Comparison of ENCODE assay signal across 24 cellular contexts in the genomic region with DNA sequence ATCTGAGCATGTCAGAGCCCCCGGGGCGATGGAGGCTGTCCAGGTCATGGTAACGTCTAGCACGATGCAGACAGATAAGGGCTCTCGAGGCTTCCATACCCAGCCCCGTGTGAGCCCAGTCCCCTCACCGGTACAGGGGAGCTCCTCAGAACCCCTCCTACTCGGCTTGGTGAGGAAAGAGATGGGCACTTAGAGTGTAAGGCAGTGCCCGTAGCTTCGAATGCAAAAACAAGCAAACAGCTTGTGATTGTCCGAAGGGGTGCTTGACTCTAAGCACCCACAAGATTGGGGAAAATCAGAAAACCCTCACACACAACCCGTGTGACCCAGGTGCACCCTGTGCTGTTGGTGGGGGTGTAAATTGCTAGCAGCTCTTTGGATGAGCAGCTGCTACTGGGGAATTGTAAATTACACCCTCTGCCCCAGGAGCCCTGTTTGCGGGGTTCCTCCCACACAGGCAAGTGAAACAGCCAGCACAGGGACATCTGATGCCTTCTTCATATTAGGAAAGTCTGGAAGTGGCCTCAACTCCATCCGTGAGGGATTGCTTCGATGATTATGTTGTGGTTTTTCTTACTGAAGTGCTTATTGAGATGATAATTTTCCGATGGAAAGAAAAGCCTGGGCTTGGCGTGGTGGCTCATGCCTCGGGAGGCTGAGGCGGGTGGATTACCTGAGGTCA. TPM values are rescaled to one million over a fixed set of nuclear protein-coding genes. Genes with fewer than 3 reads are reported as not detected.
DNase-seq lines count a peak whose midpoint lies in the region; ATAC-seq and TF ChIP-seq lines count a peak whose summit lies in the region.
"Had no signal": no experiment of that assay in that cellular context is flagged by ENCODE, and none has a peak within 500 bp of the region (broad histone marks: within the 10 kb centered on the region; RNA-seq: fewer than 3 reads in every experiment).

No MANE protein-coding gene starts in this region.

- TF ChIP-seq POLR2A in HCT116 (IDR thresholded peaks at IDR 0.05; ENCODE audit: borderline replicate concordance, extremely low read depth, insufficient read depth, insufficient read length) = no peak

- H3K9me3 Mint-ChIP-seq in CD4-positive, alpha-beta T cell = no peaks in the 10 kb centered on the region
- H3K9me3 Mint-ChIP-seq in brain (peaks cover 0 to 13% (median 7%) of the 10 kb centered on the region in 5 experiments), nephron progenitor cell (peaks cover 11% of the 10 kb centered on the region)
- H3K9me3 Mint-ChIP-seq: activated CD4-positive, alpha-beta T cell treated with anti-CD3 and anti-CD28 coated beads, Interleukin-2, amount 10 ng/mL, durations not matched to agents 7 days and 5 days; activated naive CD8-positive, alpha-beta T cell treated with anti-CD3 and anti-CD28 coated beads, Interleukin-2, amount 50 U/mL, for 24 hours; activated T-helper 2 cell treated with anti-CD3 and anti-CD28 coated beads, Interferon-gamma antibody, Interleukin-2, Interleukin-4, amounts not matched to agents 10 μg/mL and 5 μg/mL and 100 μg/mL, durations not matched to agents 14 hours and 24 hours and 36 hours had no signal

- RAD21 ChIA-PET in HCT116 (lab: Charles Lee; ENCODE audit: low non-redundant PET in 1 of 2, low total read pairs in 2 of 2, uncharacterized antibody in 2 of 2, unreplicated experiment in 2 of 2) = no interaction called here

- H2AFZ ChIP-seq in HCT116 (ENCODE audit: low read depth, low read length, poor library complexity, severe bottlenecking) = no peak overlapping the region

- intact Hi-C loops in CD4-positive, alpha-beta T cell (cut with DNase I, micrococcal nuclease) = loop anchor here in 1 of 2 experiments (10.0 kb wide), 2 partner anchors 402 to 472 kb away; a partner anchor contains a TSS
- intact Hi-C loops in HCT116 (cut with micrococcal nuclease) (no loop called here), Right ventricle myocardium inferior (cut with DNase I) (no loop called here)

- peaks cover 11 to 13% of the 10 kb centered on the region in 2 experiments; a peak in 2 of 4 replicates for H3K36me3 ChIP-seq in HCT116 (ENCODE audit: control insufficient read depth in 1 of 2, insufficient read depth in 2 of 2, low read length in 2 of 2)

- DNase-seq in CD4-positive, alpha-beta T cell = no peak
- DNase-seq in HCT116 (ENCODE audit: low read depth, low spot score) (no peak), nephron progenitor cell (no peak), DMS79 treated with DMSO at 0.1 percent for 48 hours (lab: John Stamatoyannopoulos, UW) (no peak), Right ventricle myocardium inferior (ENCODE audit: missing footprints) (no peak)
- DNase-seq: activated CD4-positive, alpha-beta T cell treated with anti-CD3 and anti-CD28 coated beads, Interleukin-2, amount 10 ng/mL, durations not matched to agents 7 days and 5 days; activated naive CD8-positive, alpha-beta T cell treated with anti-CD3 and anti-CD28 coated beads, Interleukin-2, amount 50 U/mL, for 24 hours; endodermal cell; NCI-H1105 treated with DMSO at 0.1 percent for 48 hours; NCI-H2081 treated with DMSO at 0.1 percent for 48 hours; NCI-H526 treated with DMSO at 0.1 percent for 48 hours; occipital lobe; Right ventricle myocardium superior; T-helper 1 cell; testis had no signal

- no peaks in the 10 kb centered on the region for H3K9me2 ChIP-seq in HCT116 (ENCODE audit: insufficient read depth)

- BruUV-seq in HCT116 (replicated peaks; lab: Mats Ljungman, UMichigan) = no TSS peak

- H3K9me3 ChIP-seq in CD4-positive, alpha-beta T cell (ENCODE audit: control insufficient read depth, low read length) = no peaks in the 10 kb centered on the region
- H3K9me3 ChIP-seq in HCT116 (ENCODE audit: control insufficient read depth in 1 of 2, insufficient read depth in 1 of 2, low read depth in 1 of 2, low read length in 2 of 2) = no peaks in the 10 kb centered on the region
- H3K9me3 ChIP-seq: testis had no signal

- H3K27ac Mint-ChIP-seq in CD4-positive, alpha-beta T cell = peak overlapping the region; percentile 39
- H3K27ac Mint-ChIP-seq in brain (peak overlapping the region in 4 of 5 experiments; percentile 24 to 90 (median 50)), nephron progenitor cell (peak overlapping the region; percentile 96)
- H3K27ac Mint-ChIP-seq: activated CD4-positive, alpha-beta T cell treated with anti-CD3 and anti-CD28 coated beads, Interleukin-2, amount 10 ng/mL, durations not matched to agents 7 days and 5 days; activated naive CD8-positive, alpha-beta T cell treated with anti-CD3 and anti-CD28 coated beads, Interleukin-2, amount 50 U/mL, for 24 hours; activated T-helper 2 cell treated with anti-CD3 and anti-CD28 coated beads, Interferon-gamma antibody, Interleukin-2, Interleukin-4, amounts not matched to agents 10 μg/mL and 5 μg/mL and 100 μg/mL, durations not matched to agents 14 hours and 24 hours and 36 hours; endodermal cell had no signal

- H4K20me1 ChIP-seq in HCT116 (ENCODE audit: insufficient read depth) = no peaks in the 10 kb centered on the region

- H3K27me3 Mint-ChIP-seq in CD4-positive, alpha-beta T cell = no peaks in the 10 kb centered on the region
- H3K27me3 Mint-ChIP-seq in brain = no peaks in the 10 kb centered on the region
- no peaks in the 10 kb centered on the region for H3K27me3 Mint-ChIP-seq in nephron progenitor cell (ENCODE audit: low read depth, poor library complexity)
- H3K27me3 Mint-ChIP-seq: activated CD4-positive, alpha-beta T cell treated with anti-CD3 and anti-CD28 coated beads, Interleukin-2, amount 10 ng/mL, durations not matched to agents 7 days and 5 days; activated naive CD8-positive, alpha-beta T cell treated with anti-CD3 and anti-CD28 coated beads, Interleukin-2, amount 50 U/mL, for 24 hours had no signal

- no peak for ATAC-seq in CD4-positive, alpha-beta T cell (ENCODE audit: poor library complexity)
- ATAC-seq in HCT116 (no peak), HG02759 (IDR thresholded peaks at IDR 0.05; ENCODE audit: unreplicated experiment) (no peak), HG03039 (IDR thresholded peaks at IDR 0.05; ENCODE audit: unreplicated experiment) (no peak), Right ventricle myocardium inferior (no peak)
- ATAC-seq: activated naive CD8-positive, alpha-beta T cell treated with anti-CD3 and anti-CD28 coated beads, Interleukin-2, amount 50 U/mL, for 24 hours; right cardiac atrium had no signal

- H3K79me2 ChIP-seq in HCT116 (ENCODE audit: insufficient read depth, low read length) = no peaks in the 10 kb centered on the region

- POLR2A ChIA-PET in CD4-positive, alpha-beta T cell (lab: Charles Lee) = no interaction called here
- POLR2A ChIA-PET in HCT116 (lab: Charles Lee) = no interaction called here

- no peak overlapping the region for H3K9ac ChIP-seq in HCT116 (ENCODE audit: low read length)

- H3K27me3 ChIP-seq in CD4-positive, alpha-beta T cell (ENCODE audit: control insufficient read depth, insufficient read depth, low read length) = no peaks in the 10 kb centered on the region
- no peaks in the 10 kb centered on the region for H3K27me3 ChIP-seq in HCT116 (ENCODE audit: insufficient read depth, low read length)
- H3K27me3 ChIP-seq: testis had no signal

- H3K4me1 Mint-ChIP-seq in CD4-positive, alpha-beta T cell (ENCODE audit: low read depth) = peaks cover 13% of the 10 kb centered on the region
- H3K4me1 Mint-ChIP-seq in brain (peaks cover 23% of the 10 kb centered on the region), nephron progenitor cell (peaks cover 39% of the 10 kb centered on the region)

- H3K4me1 ChIP-seq in HCT116 (ENCODE audit: control insufficient read depth in 1 of 2, insufficient read depth in 2 of 2, low read length in 2 of 2) = peaks cover 5 to 16% of the 10 kb centered on the region in 2 experiments; a peak in 3 of 4 replicates

- H3K36me3 Mint-ChIP-seq in CD4-positive, alpha-beta T cell (ENCODE audit: low read depth) = peaks cover 63% of the 10 kb centered on the region
- H3K36me3 Mint-ChIP-seq in brain (peaks cover 34% of the 10 kb centered on the region), nephron progenitor cell (ENCODE audit: low read depth) (peaks cover 36% of the 10 kb centered on the region)

- H3K4me3 ChIP-seq in HCT116 (replicated peaks in 1 of 2; ENCODE audit: low read depth in 1 of 2, low read length in 2 of 2) = no peak overlapping the region
- H3K4me3 ChIP-seq: coronary artery, testis had no signal

- TF ChIP-seq CTCF in CD4-positive, alpha-beta T cell (IDR thresholded peaks at IDR 0.05) = no peak
- TF ChIP-seq CTCF in HCT116 (IDR thresholded peaks at IDR 0.05 in 2 of 3, conservative IDR thresholded peaks at IDR 0.05 in 1 of 3; ENCODE audit: borderline replicate concordance in 1 of 3, insufficient read depth in 1 of 3, low read depth in 2 of 3, low read length in 2 of 3) (no peak), brain (conservative IDR thresholded peaks at IDR 0.05) (no peak), nephron progenitor cell (IDR thresholded peaks at IDR 0.05) (no peak)

- TF ChIP-seq RAD21 in HCT116 (IDR thresholded peaks at IDR 0.05; ENCODE audit: low read depth) = no peak

- no peak overlapping the region for H3K4me2 ChIP-seq in HCT116 (ENCODE audit: low read length)

- no peak overlapping the region for H3K27ac ChIP-seq in CD4-positive, alpha-beta T cell (ENCODE audit: low read depth, low read length)
- H3K27ac ChIP-seq in HCT116 (ENCODE audit: low read depth, low read length) = no peak overlapping the region
- H3K27ac ChIP-seq: C4-2B had no signal

- H3K4me3 Mint-ChIP-seq in CD4-positive, alpha-beta T cell = no peak overlapping the region
- no peak overlapping the region for H3K4me3 Mint-ChIP-seq in brain
- peak overlapping the region; percentile 56 for H3K4me3 Mint-ChIP-seq in nephron progenitor cell
- H3K4me3 Mint-ChIP-seq: activated CD4-positive, alpha-beta T cell treated with anti-CD3 and anti-CD28 coated beads, Interleukin-2, amount 10 ng/mL, durations not matched to agents 7 days and 5 days; activated naive CD8-positive, alpha-beta T cell treated with anti-CD3 and anti-CD28 coated beads, Interleukin-2, amount 50 U/mL, for 24 hours; endodermal cell had no signal

- CTCF ChIA-PET in CD4-positive, alpha-beta T cell (lab: Charles Lee) = no interaction called here
- CTCF ChIA-PET in HCT116 (lab: Charles Lee) = no interaction called here

RNA-seq across cellular contexts. Expression of a gene that starts 0.9 kb away (rescaled TPM):
- total RNA-seq in CD4-positive, alpha-beta T cell = under 1 TPM; 0.81 to 0.85 TPM
- total RNA-seq in HCT116 (2021; ENCODE audit: unreplicated experiment) (3.4 TPM), Right ventricle myocardium inferior (1.1 TPM)
- 1.3 TPM in 2 replicates for polyA plus RNA-seq in HCT116 (2012)
- 5.9 TPM for polyA plus RNA-seq in brain (ENCODE audit: insufficient read depth, low read depth, low replicate concordance)

RNA-seq across cellular contexts. Expression of a gene that starts 4.1 kb away (rescaled TPM):
- 10 to 100 TPM; 75.3 to 78.7 TPM for total RNA-seq in CD4-positive, alpha-beta T cell
- 57.1 TPM for total RNA-seq in HCT116 (2021; ENCODE audit: unreplicated experiment)
- 37.7 and 39.8 TPM in 2 replicates for polyA plus RNA-seq in HCT116 (2012)
- 142 TPM for polyA plus RNA-seq in brain (ENCODE audit: insufficient read depth, low read depth, low replicate concordance)
- total RNA-seq in Right ventricle myocardium inferior = 134 TPM

RNA-seq across cellular contexts. Expression of a gene that starts 15.3 kb away (rescaled TPM):
- total RNA-seq in CD4-positive, alpha-beta T cell = 10 to 100 TPM; 86.7 to 96.4 TPM
- total RNA-seq in HCT116 (2021; ENCODE audit: unreplicated experiment) = 116 TPM
- 108 and 110 TPM in 2 replicates for polyA plus RNA-seq in HCT116 (2012)
- 178 TPM for polyA plus RNA-seq in brain (ENCODE audit: insufficient read depth, low read depth, low replicate concordance)
- 80.3 TPM for total RNA-seq in Right ventricle myocardium inferior

RNA-seq across cellular contexts. Expression of a gene that starts 16.3 kb away (rescaled TPM):
- total RNA-seq in CD4-positive, alpha-beta T cell = 10 to 100 TPM; 56.1 to 61.1 TPM
- total RNA-seq in HCT116 (2021; ENCODE audit: unreplicated experiment) (82.0 TPM), Right ventricle myocardium inferior (29.6 TPM)
- polyA plus RNA-seq in HCT116 (2012) = 84.2 and 85.5 TPM in 2 replicates
- 128 TPM for polyA plus RNA-seq in brain (ENCODE audit: insufficient read depth, low read depth, low replicate concordance)

RNA-seq across cellular contexts. Expression of a gene that starts 43.2 kb away (rescaled TPM):
- 1 to 10 TPM; 2.7 to 3.1 TPM for total RNA-seq in CD4-positive, alpha-beta T cell
- total RNA-seq in HCT116 (2021; ENCODE audit: unreplicated experiment) (not detected), Right ventricle myocardium inferior (not detected)
- 0.07 TPM in 1 of 2 replicates, not detected in the other for polyA plus RNA-seq in HCT116 (2012)
- not detected for polyA plus RNA-seq in brain (ENCODE audit: insufficient read depth, low read depth, low replicate concordance)
- total RNA-seq: endodermal cell, liver, occipital lobe, right cardiac atrium, Right ventricle myocardium superior had no signal
- polyA plus RNA-seq: AG04450, right cardiac atrium had no signal

Comparison
In these comparisons a context has a peak if more than half of its experiments do, and no peak if none do; other contexts are left out.
1. H3K27ac Mint-ChIP-seq: peak in every context shown above with its lines; median percentile 96 in nephron progenitor cell; 50 in brain; 39 in CD4-positive, alpha-beta T cell.